Comparison of ENCODE assay signal across 8 cellular contexts in the genomic region with DNA sequence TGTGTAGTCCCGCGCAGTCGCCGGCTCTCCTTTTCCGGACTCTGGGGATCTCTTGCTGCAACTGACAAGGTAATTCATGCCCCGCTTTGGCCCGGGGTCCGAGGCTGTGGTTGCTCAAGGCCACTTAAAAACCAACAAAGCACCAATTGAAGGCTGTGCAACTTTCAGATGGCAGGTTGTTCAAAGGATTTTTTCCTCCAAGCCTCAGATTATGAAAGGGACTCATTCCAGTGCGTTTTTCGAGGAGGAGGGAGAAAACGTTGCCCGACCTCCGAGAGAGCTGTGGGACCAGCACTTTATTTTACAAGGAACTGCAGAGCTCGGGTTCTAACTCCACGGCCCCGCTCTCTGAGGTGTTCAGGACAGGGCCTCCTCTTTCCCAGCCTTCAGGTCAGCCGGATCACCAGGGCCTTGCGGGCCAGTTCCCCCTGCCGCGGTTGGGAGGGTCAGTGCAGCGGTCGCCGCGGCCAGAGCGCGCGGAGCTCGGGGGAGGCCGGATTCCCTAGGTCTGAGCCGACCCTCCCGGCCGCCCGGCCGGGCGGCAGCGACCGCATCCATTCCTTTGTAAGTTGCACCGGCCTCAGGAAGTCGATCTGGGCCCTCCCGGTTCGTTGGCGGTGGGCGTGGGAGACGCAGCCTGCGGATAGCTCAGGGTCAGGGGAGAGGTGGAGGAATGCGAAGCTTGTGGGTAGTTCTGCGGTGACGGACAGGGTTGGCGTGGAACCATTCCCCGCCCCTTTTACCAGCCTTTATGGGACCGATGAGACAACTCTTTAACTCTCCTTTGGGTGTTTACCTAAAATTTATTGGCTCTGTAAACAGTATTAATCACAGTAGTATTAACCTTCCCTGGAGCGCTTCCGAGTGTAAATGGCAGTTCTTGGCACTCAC. TPM values are rescaled to one million over a fixed set of nuclear protein-coding genes. Genes with fewer than 3 reads are reported as not detected.
DNase-seq lines count a peak whose midpoint lies in the region; ATAC-seq and TF ChIP-seq lines count a peak whose summit lies in the region.

No MANE protein-coding gene starts in this region.

- peaks cover 4% of the 10 kb centered on the region for H3K9me3 Mint-ChIP-seq in glutamatergic neuron (ENCODE audit: unreplicated experiment)

- H3K4me2 ChIP-seq in neuronal stem cell (ENCODE audit: insufficient read depth, low read length, poor library complexity, severe bottlenecking) = peak overlapping the region; percentile 81

- peak overlapping the region; percentile 96 for H2AK5ac ChIP-seq in neuronal stem cell (ENCODE audit: low read depth, low read length)

- H3K27ac Mint-ChIP-seq in glutamatergic neuron (ENCODE audit: unreplicated experiment) = no peak overlapping the region

- H3K4me3 ChIP-seq in neuronal stem cell (ENCODE audit: low read length in 2 of 2) = peak overlapping the region; percentile 93 to 98

- peak overlapping the region; percentile 94 for H3K14ac ChIP-seq in neuronal stem cell (ENCODE audit: low read length)

- H2BK12ac ChIP-seq in neuronal stem cell (ENCODE audit: low read length) = no peak overlapping the region

- H3K4me1 Mint-ChIP-seq in glutamatergic neuron (ENCODE audit: low read depth, unreplicated experiment) = peaks cover 5% of the 10 kb centered on the region

- TF ChIP-seq CTCF in glutamatergic neuron (IDR thresholded peaks at IDR 0.05; ENCODE audit: partially characterized antibody, unreplicated experiment) = no peak

- H3K23ac ChIP-seq in neuronal stem cell (ENCODE audit: low read depth, low read length, poor library complexity) = peak overlapping the region; percentile 37

- no CpG with 5 or more reads among the region's 53 CpGs for WGBS in neuronal stem cell (ENCODE audit: extremely low coverage in 2 of 2, insufficient read length in 2 of 2, insufficient replicate concordance in 1 of 2), 2 donors

- in situ Hi-C loops in KBM-7 (cut with MboI; ENCODE audit: low pct_unique_long_range_greater_than_20kb, low sequenced_read_pairs) = no loop called here

- H3K9ac ChIP-seq in neuronal stem cell (ENCODE audit: low read depth, low read length, poor library complexity) = peak overlapping the region; percentile 94

- H3K4me1 ChIP-seq in neuronal stem cell (ENCODE audit: control insufficient read depth in 2 of 2, insufficient read depth in 1 of 2, low read depth in 1 of 2, low read length in 2 of 2) = peaks cover 3 to 6% of the 10 kb centered on the region in 2 donors

- ATAC-seq in HG03571 (IDR thresholded peaks at IDR 0.05; ENCODE audit: unreplicated experiment) = no peak
- no peak for ATAC-seq in HG03139 (IDR thresholded peaks at IDR 0.05; ENCODE audit: unreplicated experiment)

- H3K27me3 Mint-ChIP-seq in glutamatergic neuron (ENCODE audit: unreplicated experiment) = peaks cover 7% of the 10 kb centered on the region

- H3K36me3 Mint-ChIP-seq in glutamatergic neuron (ENCODE audit: unreplicated experiment) = peaks cover 4% of the 10 kb centered on the region

- no peaks in the 10 kb centered on the region for H3K27me3 ChIP-seq in neuronal stem cell (ENCODE audit: control insufficient read depth in 3 of 3, insufficient read depth in 3 of 3, low read depth in 1 of 3, low read length in 3 of 3)

- peak overlapping the region; percentile 97 for H3K18ac ChIP-seq in neuronal stem cell (ENCODE audit: low read length)

- H2AFZ ChIP-seq in neuronal stem cell (ENCODE audit: low read length) = peak overlapping the region; percentile 99

- peaks cover 2 to 8% of the 10 kb centered on the region in 2 donors for H3K36me3 ChIP-seq in neuronal stem cell (replicated peaks in 1 of 2; ENCODE audit: control insufficient read depth in 2 of 2, insufficient read depth in 2 of 2, low read length in 2 of 2)

- H3K4me3 Mint-ChIP-seq in glutamatergic neuron (ENCODE audit: unreplicated experiment) = peak overlapping the region; percentile 98

- peak overlapping the region; percentile 99 for H3K27ac ChIP-seq in neuronal stem cell (replicated peaks; ENCODE audit: low read length)

- H2BK5ac ChIP-seq in neuronal stem cell (ENCODE audit: low read length) = peak overlapping the region; percentile 46

- peak overlapping the region; percentile 95 for H2BK120ac ChIP-seq in neuronal stem cell (ENCODE audit: low read depth, low read length)

- peaks cover 12% of the 10 kb centered on the region for H3K79me1 ChIP-seq in neuronal stem cell (ENCODE audit: low read depth, low read length)

- no peak overlapping the region for H4K91ac ChIP-seq in neuronal stem cell (ENCODE audit: low read depth, low read length, poor library complexity)

- peak; percentile 12 for DNase-seq in DMS53 treated with DMSO at 0.1 percent for 48 hours (lab: John Stamatoyannopoulos, UW; ENCODE audit: unreplicated experiment)
- DNase-seq in KBM-7 = peak; percentile 68
- peak; percentile 8 for DNase-seq in activated gamma-delta T cell (lab: John Stamatoyannopoulos, UW)
- DNase-seq in glutamatergic neuron = peak; percentile 51
- peak; percentile 69 for DNase-seq in neuronal stem cell (ENCODE audit: low spot score)
- no peak for DNase-seq in activated CD4-positive, CD25-positive, alpha-beta regulatory T cell treated with anti-CD3 and anti-CD28 coated beads, Interleukin-2, amount 50 U/mL, for 72 hours

- no peak overlapping the region for H4K8ac ChIP-seq in neuronal stem cell (ENCODE audit: low read depth, low read length)

- no peaks in the 10 kb centered on the region for H3K9me3 ChIP-seq in neuronal stem cell (replicated peaks in 1 of 2; ENCODE audit: control insufficient read depth in 2 of 2, insufficient read depth in 1 of 2, low read depth in 1 of 2, low read length in 2 of 2)

- H2BK15ac ChIP-seq in neuronal stem cell (ENCODE audit: low read length) = peak overlapping the region; percentile 65

- no peak overlapping the region for H3K4ac ChIP-seq in neuronal stem cell (ENCODE audit: low read length)

RNA-seq across cellular contexts. Expression of gene UTRN, which starts 1.6 kb away (rescaled TPM):
- 24.3 TPM for total RNA-seq in glutamatergic neuron (ENCODE audit: unreplicated experiment)
- polyA plus RNA-seq in neuronal stem cell (2013, experiment 1 of 2) = 13.3 TPM
- polyA plus RNA-seq in neuronal stem cell (2013, experiment 2 of 2) = 12.3 TPM
